Comparison of ENCODE assay signal across 21 cellular contexts in the genomic region with DNA sequence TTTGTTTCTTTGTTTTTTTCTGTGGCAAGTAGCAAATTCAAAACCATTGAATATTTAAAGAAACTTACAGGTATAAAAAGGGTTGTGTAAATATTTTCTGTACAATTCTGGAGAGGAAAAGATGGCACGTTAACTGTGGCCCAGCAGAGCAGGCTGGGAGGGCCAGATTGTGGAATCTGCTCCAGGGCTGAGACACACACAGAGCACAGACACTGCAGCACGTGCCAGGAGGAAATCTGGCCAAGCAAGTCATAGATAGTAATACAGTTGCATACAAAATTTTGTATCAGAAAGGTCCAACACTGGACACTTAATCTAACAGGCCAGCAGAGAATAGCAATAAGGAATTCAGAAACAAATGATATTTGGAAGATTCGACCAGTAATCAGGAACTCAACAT.
DNase-seq lines count a peak whose midpoint lies in the region; ATAC-seq and TF ChIP-seq lines count a peak whose summit lies in the region.
"Had no signal": no experiment of that assay in that cellular context is flagged by ENCODE, and none has a peak within 500 bp of the region (broad histone marks: within the 10 kb centered on the region; RNA-seq: fewer than 3 reads in every experiment).

No MANE protein-coding gene starts in this region.

- H3K9ac ChIP-seq in neural progenitor cell = no peak overlapping the region
- H3K9ac ChIP-seq: BLaER1 treated with 17β-estradiol and CSF1 and Interleukin-3, amounts not matched to agents 10 nM and 100 nM had no signal

- H3K4me1 Mint-ChIP-seq in neural progenitor cell = no peaks in the 10 kb centered on the region
- H3K4me1 Mint-ChIP-seq: CD4-positive, alpha-beta memory T cell had no signal

- TF ChIP-seq CTCF in BE2C (IDR thresholded peaks at IDR 0.05; ENCODE audit: low read depth, low read length) (no peak), neural progenitor cell (IDR thresholded peaks at IDR 0.05) (no peak)

- no peaks in the 10 kb centered on the region for H4K20me1 ChIP-seq in neural progenitor cell (ENCODE audit: low read depth)
- H4K20me1 ChIP-seq: BLaER1 treated with 17β-estradiol and CSF1 and Interleukin-3, amounts not matched to agents 10 nM and 100 nM had no signal

- H3K27me3 Mint-ChIP-seq in neural progenitor cell (ENCODE audit: insufficient read depth, low read depth) = no peaks in the 10 kb centered on the region
- H3K27me3 Mint-ChIP-seq: CD4-positive, alpha-beta memory T cell had no signal

- no peaks in the 10 kb centered on the region for H3K79me2 ChIP-seq in neural progenitor cell (ENCODE audit: low read depth)

- H3K36me3 ChIP-seq in BE2C (no peaks in the 10 kb centered on the region), neural progenitor cell (no peaks in the 10 kb centered on the region)
- H3K36me3 ChIP-seq: BLaER1 treated with 17β-estradiol and CSF1 and Interleukin-3, amounts not matched to agents 10 nM and 100 nM; HAP-1; SJCRH30 had no signal

- H3K9me3 ChIP-seq in BE2C (no peaks in the 10 kb centered on the region), neural progenitor cell (ENCODE audit: low read depth) (no peaks in the 10 kb centered on the region)
- H3K9me3 ChIP-seq: BLaER1 treated with 17β-estradiol and CSF1 and Interleukin-3, amounts not matched to agents 10 nM and 100 nM; HAP-1; SJCRH30 had no signal

- H3K9me3 Mint-ChIP-seq in neural progenitor cell = no peaks in the 10 kb centered on the region
- H3K9me3 Mint-ChIP-seq: GM23338 had no signal

- in situ Hi-C loops in G401 (cut with HindIII; ENCODE audit: low sequenced_read_pairs) = no loop called here

- no peak overlapping the region for H3K27ac ChIP-seq in neural progenitor cell
- H3K27ac ChIP-seq: BLaER1 treated with 17β-estradiol and CSF1 and Interleukin-3, amounts not matched to agents 10 nM and 100 nM; SJCRH30 had no signal

- H3K27ac Mint-ChIP-seq in neural progenitor cell = no peak overlapping the region
- H3K27ac Mint-ChIP-seq: CD4-positive, alpha-beta memory T cell; GM23338 had no signal

- H3K27me3 ChIP-seq in BE2C = no peaks in the 10 kb centered on the region
- H3K27me3 ChIP-seq in neural progenitor cell = no peaks in the 10 kb centered on the region
- H3K27me3 ChIP-seq: BLaER1 treated with 17β-estradiol and CSF1 and Interleukin-3, amounts not matched to agents 10 nM and 100 nM had no signal

- DNase-seq in BE2C (peak; percentile 43), G401 (ENCODE audit: low spot score) (peak; percentile 73), cerebellar cortex (ENCODE audit: low spot score) (peak; percentile 56), neural progenitor cell (ENCODE audit: low spot score) (no peak)
- DNase-seq: CD4-positive, alpha-beta memory T cell; GDM1; KBM-7; NCI-H1092; NCI-H1436 treated with DMSO at 0.1 percent for 48 hours; NCI-H1930; NCI-H226; NCI-H524; NCI-H82; OCI-M1; SJCRH30 had no signal

- ATAC-seq in GM21737 (IDR thresholded peaks at IDR 0.05; ENCODE audit: unreplicated experiment) = no peak
- ATAC-seq in activated CD4-positive, CD25-positive, alpha-beta regulatory T cell treated with anti-CD3 and anti-CD28 coated beads, Interleukin-2, amount 50 U/mL, for 24 hours = no peak
- no peak for ATAC-seq in HG02571 (IDR thresholded peaks at IDR 0.05; ENCODE audit: unreplicated experiment)
- ATAC-seq: GM23338 had no signal

- H3K4me3 ChIP-seq in BE2C (ENCODE audit: low read depth, low read length) (no peak overlapping the region), neural progenitor cell (no peak overlapping the region)
- H3K4me3 ChIP-seq: BLaER1 treated with 17β-estradiol and CSF1 and Interleukin-3, amounts not matched to agents 10 nM and 100 nM; GM23338; HAP-1; SJCRH30 had no signal

- H3K4me2 ChIP-seq in neural progenitor cell = no peak overlapping the region
- H3K4me2 ChIP-seq: BLaER1 treated with 17β-estradiol and CSF1 and Interleukin-3, amounts not matched to agents 10 nM and 100 nM; GM23338 had no signal

- H3K4me1 ChIP-seq in BE2C = peaks cover 9% of the 10 kb centered on the region
- no peaks in the 10 kb centered on the region for H3K4me1 ChIP-seq in neural progenitor cell
- H3K4me1 ChIP-seq: BLaER1 treated with 17β-estradiol and CSF1 and Interleukin-3, amounts not matched to agents 10 nM and 100 nM; SJCRH30 had no signal

- H3F3A ChIP-seq in neural progenitor cell (ENCODE audit: low read depth) = no peaks in the 10 kb centered on the region

- H3K36me3 Mint-ChIP-seq in neural progenitor cell = no peaks in the 10 kb centered on the region
- H3K36me3 Mint-ChIP-seq: CD4-positive, alpha-beta memory T cell had no signal

- H3K4me3 Mint-ChIP-seq in neural progenitor cell = no peak overlapping the region
- H3K4me3 Mint-ChIP-seq: CD4-positive, alpha-beta memory T cell; GM23338 had no signal

- peak overlapping the region; percentile 69 for H2AFZ ChIP-seq in neural progenitor cell (replicated peaks)
- H2AFZ ChIP-seq: GM23338 had no signal
